Comparison of ENCODE assay signal across 20 cellular contexts in the genomic region with DNA sequence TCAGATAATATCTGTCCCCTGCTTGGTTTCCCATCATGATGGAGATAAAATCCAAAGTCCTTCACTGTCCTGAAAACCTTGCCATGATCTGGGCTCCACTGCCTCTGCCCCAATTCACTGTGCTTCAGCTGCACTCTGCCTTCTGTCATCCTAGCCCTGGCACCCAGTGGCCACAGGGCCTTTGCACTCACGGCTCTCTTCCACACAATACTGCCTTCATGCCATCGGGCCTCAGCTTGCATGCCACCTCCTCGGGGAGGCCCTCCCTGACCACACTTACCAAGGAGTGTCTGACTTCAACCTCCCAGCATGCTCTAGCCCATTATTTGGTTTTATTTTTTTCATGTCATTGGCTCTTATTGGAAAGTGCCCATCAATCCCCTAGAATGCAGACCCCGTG.
DNase-seq lines count a peak whose midpoint lies in the region; ATAC-seq, FAIRE-seq and TF ChIP-seq lines count a peak whose summit lies in the region.
"Had no signal": no experiment of that assay in that cellular context is flagged by ENCODE, and none has a peak within 500 bp of the region (broad histone marks: within the 10 kb centered on the region; RNA-seq: fewer than 3 reads in every experiment).

No MANE protein-coding gene starts in this region.

- H3K18ac ChIP-seq in H1 (ENCODE audit: extremely low read depth, low read length), result no peak overlapping the region

- H3K56ac ChIP-seq in H1 (replicated peaks; ENCODE audit: insufficient read length, low read depth, low read length), result no peak overlapping the region

- H3K27me3 Mint-ChIP-seq in WTC11 (ENCODE audit: low read depth), result no peaks in the 10 kb centered on the region

- H2AK5ac ChIP-seq in H1 (ENCODE audit: low read depth, low read length), result no peak overlapping the region

- H3K4me1 ChIP-seq in H1 (replicated peaks in 1 of 4; ENCODE audit: control insufficient read depth in 3 of 4, insufficient read depth in 4 of 4, low read length in 3 of 4), result peaks cover 0 to 5% (median under 1%) of the 10 kb centered on the region in 4 experiments; a peak in 3 of 7 replicates
- H3K4me1 ChIP-seq in kidney (ENCODE audit: control insufficient read depth in 1 of 2, insufficient read depth in 1 of 2, low read depth in 1 of 2, low read length in 2 of 2), result no peaks in the 10 kb centered on the region
- peaks cover 0 to 6% (median 0%) of the 10 kb centered on the region in 6 donors for H3K4me1 ChIP-seq in spleen
- H3K4me1 ChIP-seq: HAP-1 had no signal

- no peak overlapping the region for H2BK20ac ChIP-seq in H1 (ENCODE audit: low read length)

- no peaks in the 10 kb centered on the region for H3K79me1 ChIP-seq in H1 (ENCODE audit: low read depth, low read length)

- peaks cover 0 to 2% of the 10 kb centered on the region in 2 experiments for H4K20me1 ChIP-seq in H1 (replicated peaks in 1 of 2; ENCODE audit: control insufficient read depth in 1 of 2, insufficient read depth in 2 of 2, low read length in 2 of 2)

- H4K5ac ChIP-seq in H1 (ENCODE audit: insufficient read length, low read depth, low read length), result no peak overlapping the region

- no peak overlapping the region for H4K8ac ChIP-seq in H1 (ENCODE audit: extremely low read depth, insufficient read depth, low read length)

- H2BK5ac ChIP-seq in H1 (ENCODE audit: low read depth, low read length), result no peak overlapping the region

- no peak overlapping the region for H2BK15ac ChIP-seq in H1 (ENCODE audit: low read length)

- H3K36me3 ChIP-seq in H1 (ENCODE audit: control insufficient read depth in 2 of 4, insufficient read depth in 4 of 4, low read length in 3 of 4), result peaks cover 0 to 14% (median 0%) of the 10 kb centered on the region in 4 experiments; a peak in 3 of 8 replicates
- H3K36me3 ChIP-seq in kidney (ENCODE audit: control insufficient read depth in 1 of 2, insufficient read depth in 2 of 2, low read length in 2 of 2), result no peaks in the 10 kb centered on the region
- H3K36me3 ChIP-seq in spleen, result no peaks in the 10 kb centered on the region
- H3K36me3 ChIP-seq: HAP-1 had no signal

- CTCF ChIA-PET in WTC11 (lab: Charles Lee) (interaction anchor here (1.0 to 1.5 kb wide), 3 partner anchors 73 to 357 kb away, joined by 3 to 4 read pairs (median 3); no protein-coding TSS in a partner anchor), H1 (lab: Charles Lee; ENCODE audit: partially characterized antibody) (interaction anchor here (1.2 to 2.3 kb wide), 2 partner anchors 31 to 36 kb away, joined by 3 to 9 read pairs; no protein-coding TSS in a partner anchor)

- no peak overlapping the region for H3K14ac ChIP-seq in H1 (ENCODE audit: insufficient read length)

- no peak for TF ChIP-seq EP300 in H1 (IDR thresholded peaks at IDR 0.05; ENCODE audit: borderline replicate concordance in 1 of 2, low read depth in 2 of 2, low read length in 2 of 2)

- no peak overlapping the region for H4K91ac ChIP-seq in H1 (replicated peaks; ENCODE audit: insufficient read length, low read length)

- H3K4me1 Mint-ChIP-seq in WTC11, result peaks cover 7% of the 10 kb centered on the region
- H3K4me1 Mint-ChIP-seq: CD4-positive, alpha-beta memory T cell had no signal

- DNase-seq in WTC11 (ENCODE audit: low spot score) (no peak), H1 (ENCODE audit: low read depth in 1 of 2, low spot score in 2 of 2) (no peak), kidney (peak; percentile 40), spleen (peak; percentile 55), SKM-1 treated with dmso at 0.1 percent for 144 hours (lab: John Stamatoyannopoulos, UW; ENCODE audit: unreplicated experiment) (no peak)
- DNase-seq in stimulated activated CD4-positive, alpha-beta T cell treated with anti-CD3 and anti-CD28 coated beads, Interleukin-2, amount 100 ng/mL, for 48 hours, result no peak
- DNase-seq: C1 segment of cervical spinal cord; Calu3; CD4-positive, alpha-beta memory T cell; COR-L47; DMS153; DMS79; GF-D8 had no signal

- POLR2A ChIA-PET in WTC11 (lab: Charles Lee), result no interaction called here
- POLR2A ChIA-PET in H1 (lab: Charles Lee; ENCODE audit: partially characterized antibody), result no interaction called here

- H3K27ac ChIP-seq in H1 (ENCODE audit: low read depth, low read length) (no peak overlapping the region), kidney (ENCODE audit: low read depth in 2 of 2, low read length in 2 of 2) (no peak overlapping the region), spleen (no peak overlapping the region)

- H3K4me3 ChIP-seq in H1 (ENCODE audit: extremely low read depth in 1 of 4, insufficient read depth in 2 of 4, low read depth in 3 of 4, low read length in 4 of 4) (no peak overlapping the region), kidney (ENCODE audit: low read length in 2 of 2) (no peak overlapping the region), spleen (no peak overlapping the region)
- H3K4me3 ChIP-seq: GM23338, HAP-1 had no signal

- no peaks in the 10 kb centered on the region for H3K23me2 ChIP-seq in H1 (ENCODE audit: low read depth, low read length)

- no peaks in the 10 kb centered on the region; a peak in 1 of 4 replicates for H3K79me2 ChIP-seq in H1 (ENCODE audit: control insufficient read depth in 1 of 2, insufficient read depth in 2 of 2, low read length in 2 of 2)

- H2BK120ac ChIP-seq in H1 (replicated peaks; ENCODE audit: low read depth, low read length), result no peak overlapping the region

- TF ChIP-seq RAD21 in H1 (IDR thresholded peaks at IDR 0.05 in 1 of 2, conservative IDR thresholded peaks at IDR 0.05 in 1 of 2; ENCODE audit: low read depth in 2 of 2, low read length in 2 of 2), result no peak

- H3K27me3 ChIP-seq in H1 (replicated peaks in 1 of 4; ENCODE audit: control insufficient read depth in 3 of 4, extremely low read depth in 1 of 4, insufficient read depth in 3 of 4, low read length in 3 of 4) (no peaks in the 10 kb centered on the region), spleen (replicated peaks in 1 of 7) (peaks cover 0 to 7% (median 0%) of the 10 kb centered on the region in 7 donors)

- no peak overlapping the region for H2AFZ ChIP-seq in H1 (ENCODE audit: low read length)
- H2AFZ ChIP-seq: GM23338 had no signal

- ATAC-seq in WTC11 (no peak), HG03159 (IDR thresholded peaks at IDR 0.05; ENCODE audit: unreplicated experiment) (no peak), HG03045 (IDR thresholded peaks at IDR 0.05; ENCODE audit: unreplicated experiment) (no peak)
- ATAC-seq: GM23338 had no signal

- H3K4me2 ChIP-seq in H1 (ENCODE audit: insufficient read depth in 1 of 2, low read depth in 2 of 2, low read length in 2 of 2), result no peak overlapping the region
- H3K4me2 ChIP-seq: GM23338 had no signal

- no peak overlapping the region for H3K4ac ChIP-seq in H1 (replicated peaks; ENCODE audit: insufficient read length, low read depth, low read length)

- FAIRE-seq in H1 (lab: Jason Lieb, UNC), result no peak
- no peak for FAIRE-seq in kidney (lab: Jason Lieb, UNC)
- FAIRE-seq: GM12891, GM18507, H54 had no signal

- H3K9me3 ChIP-seq in H1 (ENCODE audit: insufficient read depth in 2 of 2, low read depth in 1 of 2, low read length in 1 of 2) (no peaks in the 10 kb centered on the region), kidney (ENCODE audit: control insufficient read depth in 1 of 2, low read length in 2 of 2) (no peaks in the 10 kb centered on the region), spleen (no peaks in the 10 kb centered on the region)
- H3K9me3 ChIP-seq: HAP-1 had no signal

- H3K27ac Mint-ChIP-seq in WTC11, result no peak overlapping the region
- H3K27ac Mint-ChIP-seq: GM23338 had no signal

- no peak overlapping the region for H3K9ac ChIP-seq in H1 (replicated peaks in 1 of 4; ENCODE audit: extremely low read depth in 1 of 4, low read depth in 3 of 4, low read length in 3 of 4)
- H3K9ac ChIP-seq in kidney (ENCODE audit: low read length in 2 of 2), result no peak overlapping the region

- intact Hi-C loops in kidney (cut with DNase I), result no loop called here
- intact Hi-C loops in spleen (cut with DNase I; ENCODE audit: low total_unique reads), result no loop called here

- no peaks in the 10 kb centered on the region for H3K9me3 Mint-ChIP-seq in WTC11
- H3K9me3 Mint-ChIP-seq: GM23338 had no signal

- TF ChIP-seq POLR2A in H1 (IDR thresholded peaks at IDR 0.05; ENCODE audit: control extremely low read depth in 1 of 2, low read depth in 2 of 2, low read length in 2 of 2) (no peak), spleen (IDR thresholded peaks at IDR 0.05) (no peak)

- no peak overlapping the region for H3K4me3 Mint-ChIP-seq in WTC11
- H3K4me3 Mint-ChIP-seq: CD4-positive, alpha-beta memory T cell; GM23338 had no signal

- H3K36me3 Mint-ChIP-seq in WTC11, result peaks cover 4% of the 10 kb centered on the region; the same call in 1 of the 2 replicates
- H3K36me3 Mint-ChIP-seq: CD4-positive, alpha-beta memory T cell had no signal

- no peak for TF ChIP-seq CTCF in WTC11 (IDR thresholded peaks at IDR 0.05)
- TF ChIP-seq CTCF in H1 (IDR thresholded peaks at IDR 0.05; ENCODE audit: control extremely low read depth in 1 of 3, insufficient read depth in 1 of 3, low read depth in 1 of 3, low read length in 3 of 3), result no peak
- TF ChIP-seq CTCF in kidney (IDR thresholded peaks at IDR 0.05; ENCODE audit: borderline replicate concordance, extremely low read depth, insufficient read depth), result no peak
- no peak for TF ChIP-seq CTCF in spleen (IDR thresholded peaks at IDR 0.05 in 8 of 11, conservative IDR thresholded peaks at IDR 0.05 in 3 of 11)

- 86% methylated on average over 4 of the region's 4 CpGs; no CpG with 5 or more reads in 1 of the 2 experiments for WGBS in H1 (ENCODE audit: extremely low coverage in 1 of 2, insufficient coverage in 1 of 2, insufficient read length in 1 of 2, insufficient replicate concordance in 2 of 2, low coverage in 1 of 2, low lambda C conversion rate in 2 of 2, missing lambda C conversion rate in 1 of 2), 2 experiments
- WGBS in spleen, 5 donors, result 90 to 97% (median 94%) methylated on average over 4 of the region's 4 CpGs

- H2BK12ac ChIP-seq in H1 (ENCODE audit: low read depth, low read length), result no peak overlapping the region

- no peak overlapping the region for H3K23ac ChIP-seq in H1 (ENCODE audit: insufficient read length)

TF ChIP-seq in WTC11, 78 proteins besides CTCF, POLR2A, EP300 and RAD21 (continues in another document):
- TF ChIP-seq TP53 (CRISPR knock-in tag; IDR thresholded peaks at IDR 0.05), result no peak
- no peak for TF ChIP-seq ELF4 (CRISPR knock-in tag; IDR thresholded peaks at IDR 0.05; ENCODE audit: low read depth)
- 0 out of 2 replicates have a peak, but pooled peaks have one; percentile 17 for TF ChIP-seq GTF2I (CRISPR knock-in tag; conservative IDR thresholded peaks at IDR 0.05)

TF ChIP-seq in H1, 55 proteins besides CTCF, POLR2A, EP300 and RAD21:
- TF ChIP-seq BRCA1 (IDR thresholded peaks at IDR 0.05; ENCODE audit: low read depth, low read length), result no peak
- peak; percentile 67; the same call in 1 of the 2 replicates for TF ChIP-seq KDM1A (IDR thresholded peaks at IDR 0.05; ENCODE audit: borderline replicate concordance, low read length)
- TF ChIP-seq HDAC6 (IDR thresholded peaks at IDR 0.05; ENCODE audit: low read depth, low read length), result no peak
- TF ChIP-seq NANOG (IDR thresholded peaks at IDR 0.05; ENCODE audit: insufficient read depth, low read depth, low read length, poor library complexity, severe bottlenecking), result no peak

Comparison
In these comparisons a context has a peak if more than half of its experiments do, and no peak if none do; other contexts are left out.
1. DNase-seq: peak in kidney (single experiment) and spleen (single experiment); none in WTC11 (single experiment), H1 (0 of 2), stimulated activated CD4-positive, alpha-beta T cell treated with anti-CD3 and anti-CD28 coated beads, Interleukin-2, amount 100 ng/mL, for 48 hours (0 of 2) and SKM-1 treated with dmso at 0.1 percent for 144 hours (single experiment).